8 cellular contexts compared by ENCODE assay signal in the genomic region with DNA sequence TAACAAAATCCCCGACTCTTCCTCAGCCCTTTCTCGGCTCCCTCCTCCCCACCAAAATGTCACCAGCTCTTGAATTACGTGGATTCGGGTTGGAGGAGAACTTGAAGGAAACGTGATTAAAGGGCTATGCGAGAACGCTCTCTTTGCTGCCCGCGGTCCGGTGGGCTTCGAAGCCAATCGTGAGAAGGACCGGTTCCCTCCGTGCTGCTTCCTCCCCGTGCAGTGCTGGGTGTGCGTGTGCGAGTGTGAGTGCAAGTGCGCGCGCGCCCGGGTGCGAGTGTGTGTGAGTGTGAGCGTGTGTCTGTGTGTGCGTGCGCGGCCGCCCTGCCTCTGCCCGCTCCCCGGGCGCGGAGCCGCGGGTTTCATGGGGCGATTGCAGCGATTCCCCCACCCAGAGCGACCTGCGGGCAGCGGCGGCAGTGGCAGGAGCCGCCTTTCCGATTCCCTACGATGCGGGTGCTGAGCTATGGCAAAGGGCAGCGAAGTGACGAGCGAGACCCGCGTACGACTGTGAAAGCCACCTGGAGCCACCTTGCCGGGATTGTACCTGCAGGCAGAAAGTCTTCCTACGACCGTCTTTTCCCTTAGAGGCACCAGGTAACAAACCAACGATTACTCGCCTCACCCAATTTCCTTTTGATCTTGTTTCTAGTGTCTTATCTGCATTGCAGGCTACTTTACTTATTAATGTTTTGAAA. TPM values are rescaled to one million over a fixed set of nuclear protein-coding genes. Genes with fewer than 3 reads are reported as not detected.
DNase-seq lines count a peak whose midpoint lies in the region; ATAC-seq and TF ChIP-seq lines count a peak whose summit lies in the region.

No MANE protein-coding gene starts in this region.

- peak; percentile 19 for DNase-seq in G401 (ENCODE audit: low spot score)
- DNase-seq in NCI-H510A treated with DMSO at 0.1 percent for 48 hours (lab: John Stamatoyannopoulos, UW) = peak; percentile 24
- DNase-seq in fibroblast of mammary gland (ENCODE audit: low read depth) = peak; percentile 26
- peak; percentile 23 for DNase-seq in putamen (ENCODE audit: low spot score)
- DNase-seq in NCI-H1436 (lab: John Stamatoyannopoulos, UW) = no peak
- no peak for DNase-seq in stimulated activated CD4-positive, alpha-beta T cell treated with anti-CD3 and anti-CD28 coated beads, Interleukin-12 subunit alpha, Interleukin-12 subunit beta, amount 100 ng/mL, for 4 hours
- DNase-seq in hippocampal formation (lab: John Stamatoyannopoulos, UW) = no peak

- TF ChIP-seq CTCF in fibroblast of mammary gland (conservative IDR thresholded peaks at IDR 0.05; ENCODE audit: control insufficient read depth, insufficient read depth, low read depth, low read length) = no peak

- in situ Hi-C loops in G401 (cut with HindIII; ENCODE audit: low sequenced_read_pairs) = no loop called here

- H3K4me3 ChIP-seq in fibroblast of mammary gland (ENCODE audit: control insufficient read depth, low read depth, low read length) = peak overlapping the region; percentile 78

- ATAC-seq in HG03571 (IDR thresholded peaks at IDR 0.05; ENCODE audit: unreplicated experiment) = no peak

RNA-seq across cellular contexts. Expression of gene LRFN5, which starts 1.4 kb away (rescaled TPM):
- not detected in 2 replicates for total RNA-seq in G401 (2014; rRNA removed; shearing (Covaris generic))

Comparison
In these comparisons a context has a peak if more than half of its experiments do, and no peak if none do; other contexts are left out.
1. DNase-seq: peak in G401 (single experiment), NCI-H510A treated with DMSO at 0.1 percent for 48 hours (single experiment), fibroblast of mammary gland (single experiment) and putamen (single experiment); none in NCI-H1436 (single experiment), stimulated activated CD4-positive, alpha-beta T cell treated with anti-CD3 and anti-CD28 coated beads, Interleukin-12 subunit alpha, Interleukin-12 subunit beta, amount 100 ng/mL, for 4 hours (single experiment) and hippocampal formation (0 of 2).